ENCODE assay signal across 8 cellular contexts in genomic region chr11:64060861-64061444, GRCh38. TPM values are rescaled to one million over a fixed set of nuclear protein-coding genes. Genes with fewer than 3 reads are reported as not detected.
DNase-seq lines count a peak whose midpoint lies in the region; ATAC-seq and TF ChIP-seq lines count a peak whose summit lies in the region.

No MANE protein-coding gene starts in this region.

- TF ChIP-seq CTCF in activated CD8-positive, alpha-beta T cell treated with anti-CD3 and anti-CD28 coated beads for 36 hours (IDR thresholded peaks at IDR 0.05): no peak

- CTCF ChIA-PET in activated CD8-positive, alpha-beta T cell treated with anti-CD3 and anti-CD28 coated beads for 36 hours (lab: Charles Lee): interaction anchor here (1.1 to 2.5 kb wide), 2 partner anchors 60 to 87 kb away, joined by 5 to 7 read pairs; no protein-coding TSS in a partner anchor

- H3K9ac ChIP-seq in endocrine pancreas (ENCODE audit: control insufficient read depth, insufficient read depth, low read length): peak overlapping the region; percentile 60

- H3K9me3 ChIP-seq in endocrine pancreas (ENCODE audit: control insufficient read depth, low read length): no peaks in the 10 kb centered on the region

- peaks cover 8% of the 10 kb centered on the region for H3K27me3 Mint-ChIP-seq in activated CD8-positive, alpha-beta T cell treated with anti-CD3 and anti-CD28 coated beads for 36 hours
- H3K27me3 Mint-ChIP-seq in naive thymus-derived CD8-positive, alpha-beta T cell: peaks cover 0 to 10% (median 5%) of the 10 kb centered on the region in 5 donors
- peaks cover 21 to 42% of the 10 kb centered on the region in 2 donors for H3K27me3 Mint-ChIP-seq in stimulated activated naive B cell treated with anti-CD40 and anti-IgM and Interleukin-4, amounts not matched to agents 10 μg/mL and 1 μg/mL and 100 μg/mL, for 72 hours

- peak overlapping the region; percentile 62 for H3K4me3 Mint-ChIP-seq in activated CD8-positive, alpha-beta T cell treated with anti-CD3 and anti-CD28 coated beads for 36 hours
- peak overlapping the region; percentile 75 to 89 (median 85) for H3K4me3 Mint-ChIP-seq in naive thymus-derived CD8-positive, alpha-beta T cell
- peak overlapping the region; percentile 80 to 81 for H3K4me3 Mint-ChIP-seq in stimulated activated naive B cell treated with anti-CD40 and anti-IgM and Interleukin-4, amounts not matched to agents 10 μg/mL and 1 μg/mL and 100 μg/mL, for 72 hours

- H3K4me1 ChIP-seq in endocrine pancreas (ENCODE audit: control insufficient read depth, insufficient read depth, low read length): no peaks in the 10 kb centered on the region

- POLR2A ChIA-PET in activated CD8-positive, alpha-beta T cell treated with anti-CD3 and anti-CD28 coated beads for 36 hours (lab: Charles Lee): interaction anchor here (0.6 kb wide), 2 partner anchors 16 to 125 kb away, joined by 3 read pairs; partner anchors contain the start of gene STIP1
- POLR2A ChIA-PET in naive thymus-derived CD8-positive, alpha-beta T cell (lab: Charles Lee): no interaction called here

- DNase-seq in DMS114 treated with DMSO at 0.1 percent for 48 hours (lab: John Stamatoyannopoulos, UW; ENCODE audit: unreplicated experiment): peak; percentile 25
- DNase-seq in NAMALWA (ENCODE audit: low spot score): peak; percentile 80
- peak; percentile 67 for DNase-seq in activated CD8-positive, alpha-beta T cell treated with anti-CD3 and anti-CD28 coated beads for 36 hours
- DNase-seq in naive thymus-derived CD8-positive, alpha-beta T cell: peak; percentile 25 to 77 (median 49)
- peak; percentile 27 for DNase-seq in stimulated activated naive B cell treated with anti-CD40 and anti-IgM and Interleukin-4, amounts not matched to agents 10 μg/mL and 1 μg/mL and 100 μg/mL, for 72 hours
- DNase-seq in cortex of kidney (lab: John Stamatoyannopoulos, UW): no peak
- DNase-seq in DMS53 treated with DMSO at 0.1 percent for 48 hours (lab: John Stamatoyannopoulos, UW; ENCODE audit: unreplicated experiment): no peak

- H3K27me3 ChIP-seq in endocrine pancreas (ENCODE audit: control insufficient read depth, insufficient read depth, low read length): no peaks in the 10 kb centered on the region

- H3K36me3 Mint-ChIP-seq in activated CD8-positive, alpha-beta T cell treated with anti-CD3 and anti-CD28 coated beads for 36 hours (ENCODE audit: low read depth): no peaks in the 10 kb centered on the region
- no peaks in the 10 kb centered on the region for H3K36me3 Mint-ChIP-seq in naive thymus-derived CD8-positive, alpha-beta T cell
- no peaks in the 10 kb centered on the region for H3K36me3 Mint-ChIP-seq in stimulated activated naive B cell treated with anti-CD40 and anti-IgM and Interleukin-4, amounts not matched to agents 10 μg/mL and 1 μg/mL and 100 μg/mL, for 72 hours

- H3K36me3 ChIP-seq in endocrine pancreas (ENCODE audit: control insufficient read depth, insufficient read depth, low read length): no peaks in the 10 kb centered on the region

- H3K27ac Mint-ChIP-seq in activated CD8-positive, alpha-beta T cell treated with anti-CD3 and anti-CD28 coated beads for 36 hours: no peak overlapping the region
- peak overlapping the region in 2 of 10 donors; percentile 30 to 64 for H3K27ac Mint-ChIP-seq in naive thymus-derived CD8-positive, alpha-beta T cell
- no peak overlapping the region for H3K27ac Mint-ChIP-seq in stimulated activated naive B cell treated with anti-CD40 and anti-IgM and Interleukin-4, amounts not matched to agents 10 μg/mL and 1 μg/mL and 100 μg/mL, for 72 hours

- ATAC-seq in activated CD8-positive, alpha-beta T cell treated with anti-CD3 and anti-CD28 coated beads for 36 hours: peak; percentile 77
- ATAC-seq in naive thymus-derived CD8-positive, alpha-beta T cell: peak; percentile 81 to 92
- ATAC-seq in stimulated activated naive B cell treated with anti-CD40 and anti-IgM and Interleukin-4, amounts not matched to agents 10 μg/mL and 1 μg/mL and 100 μg/mL, for 72 hours (replicated peaks): peak; percentile 85 to 87

- no peak overlapping the region for H3K4me3 ChIP-seq in endocrine pancreas (ENCODE audit: control insufficient read depth, insufficient read depth, low read length)

- intact Hi-C loops in activated CD8-positive, alpha-beta T cell treated with anti-CD3 and anti-CD28 coated beads for 36 hours (cut with micrococcal nuclease): no loop called here

- H3K9me3 Mint-ChIP-seq in activated CD8-positive, alpha-beta T cell treated with anti-CD3 and anti-CD28 coated beads for 36 hours: no peaks in the 10 kb centered on the region
- H3K9me3 Mint-ChIP-seq in naive thymus-derived CD8-positive, alpha-beta T cell: no peaks in the 10 kb centered on the region
- no peaks in the 10 kb centered on the region for H3K9me3 Mint-ChIP-seq in stimulated activated naive B cell treated with anti-CD40 and anti-IgM and Interleukin-4, amounts not matched to agents 10 μg/mL and 1 μg/mL and 100 μg/mL, for 72 hours

- peaks cover 8% of the 10 kb centered on the region for H3K4me1 Mint-ChIP-seq in activated CD8-positive, alpha-beta T cell treated with anti-CD3 and anti-CD28 coated beads for 36 hours (ENCODE audit: low read depth)
- H3K4me1 Mint-ChIP-seq in naive thymus-derived CD8-positive, alpha-beta T cell: peaks cover 3 to 9% (median 7%) of the 10 kb centered on the region in 4 donors
- peaks cover 7 to 12% of the 10 kb centered on the region in 2 donors for H3K4me1 Mint-ChIP-seq in stimulated activated naive B cell treated with anti-CD40 and anti-IgM and Interleukin-4, amounts not matched to agents 10 μg/mL and 1 μg/mL and 100 μg/mL, for 72 hours

RNA-seq across cellular contexts. Expression of gene FLRT1, which starts 25.2 kb away (rescaled TPM):
- total RNA-seq in activated CD8-positive, alpha-beta T cell treated with anti-CD3 and anti-CD28 coated beads for 36 hours: not detected
- total RNA-seq in naive thymus-derived CD8-positive, alpha-beta T cell: not detected
- polyA plus RNA-seq in naive thymus-derived CD8-positive, alpha-beta T cell: not detected

Comparison
In these comparisons a context has a peak if more than half of its experiments do, and no peak if none do; other contexts are left out.
1. DNase-seq: peak in DMS114 treated with DMSO at 0.1 percent for 48 hours (single experiment), NAMALWA (single experiment), activated CD8-positive, alpha-beta T cell treated with anti-CD3 and anti-CD28 coated beads for 36 hours (single experiment), naive thymus-derived CD8-positive, alpha-beta T cell (10 of 10) and stimulated activated naive B cell treated with anti-CD40 and anti-IgM and Interleukin-4, amounts not matched to agents 10 μg/mL and 1 μg/mL and 100 μg/mL, for 72 hours (single experiment); none in cortex of kidney (single experiment) and DMS53 treated with DMSO at 0.1 percent for 48 hours (single experiment).
2. Peak in every context shown above with its lines, with median percentiles within 50 percentile points of each other: ATAC-seq and H3K4me3 Mint-ChIP-seq.